23 cellular contexts compared by ENCODE assay signal in the genomic region with DNA sequence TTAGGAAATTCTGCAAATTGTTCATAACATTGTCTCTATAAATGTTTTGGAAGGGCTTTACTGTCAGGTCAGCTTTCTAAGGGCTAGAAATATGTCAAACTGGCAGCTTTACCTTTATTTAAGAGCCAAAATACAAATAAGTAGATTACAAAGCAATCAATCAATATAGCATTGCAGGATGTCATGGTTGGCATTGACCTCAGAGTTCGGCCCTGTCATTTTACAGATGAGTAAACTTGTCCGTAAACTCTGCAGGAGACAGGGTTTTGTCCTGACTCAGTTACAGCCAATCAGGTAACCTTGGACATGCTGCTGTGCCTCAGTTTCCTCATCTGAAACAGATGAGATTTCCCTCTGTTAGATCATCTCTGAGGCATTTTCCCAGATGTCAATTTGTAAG.
"Had no signal": no experiment of that assay in that cellular context is flagged by ENCODE, and none has a peak within 500 bp of the region (broad histone marks: within the 10 kb centered on the region; RNA-seq: fewer than 3 reads in every experiment).

No MANE protein-coding gene starts in this region.

- H3K4me2 ChIP-seq: hepatocyte had no signal

- H3K4me3 Mint-ChIP-seq: immature natural killer cell, mesothelial cell of epicardium, naive B cell had no signal

- H3K27me3 ChIP-seq: dorsolateral prefrontal cortex, esophagus muscularis mucosa, foreskin keratinocyte, gastroesophageal sphincter, heart left ventricle, hepatocyte had no signal

- H2AFZ ChIP-seq: hepatocyte had no signal

- H3K79me2 ChIP-seq: hepatocyte had no signal

- H3K4me3 ChIP-seq: coronary artery, dorsolateral prefrontal cortex, esophagus muscularis mucosa, gastroesophageal sphincter, heart left ventricle, hepatocyte, left ventricle myocardium inferior, lower lobe of right lung, mucosa of descending colon had no signal

- H3K9me3 Mint-ChIP-seq: immature natural killer cell, naive B cell had no signal

- H3K27ac Mint-ChIP-seq: immature natural killer cell, mesothelial cell of epicardium, naive B cell had no signal

- H3K27ac ChIP-seq: coronary artery, dorsolateral prefrontal cortex, esophagus muscularis mucosa, foreskin keratinocyte, gastroesophageal sphincter, heart left ventricle, hepatocyte, left ventricle myocardium inferior, lower lobe of right lung had no signal

- ATAC-seq: foreskin keratinocyte, gastroesophageal sphincter, heart left ventricle, left colon, left lobe of liver, lower lobe of right lung, mucosa of descending colon had no signal

- DNase-seq: dermis blood vessel endothelial cell; dorsolateral prefrontal cortex; effector CD4-positive, alpha-beta T cell; effector memory CD4-positive, alpha-beta T cell; foreskin keratinocyte; heart left ventricle; hypothalamus; immature natural killer cell; islet precursor cell; kidney; kidney glomerular epithelial cell; left colon; left ventricle myocardium inferior; lower lobe of right lung; mesenchymal stem cell; mucosa of descending colon; naive B cell had no signal

- H3K36me3 Mint-ChIP-seq: immature natural killer cell, naive B cell had no signal

- H3K4me1 ChIP-seq: foreskin keratinocyte, gastroesophageal sphincter, left ventricle myocardium inferior had no signal

- H3K36me3 ChIP-seq: esophagus muscularis mucosa, gastroesophageal sphincter, heart left ventricle, left ventricle myocardium inferior, lower lobe of right lung had no signal

- H3K9me3 ChIP-seq: lower lobe of right lung, mucosa of descending colon had no signal
